ENCODE assay signal across 1 cellular context in genomic region chr5:65986050-65986451, GRCh38.
TF ChIP-seq lines count a peak whose summit lies in the region.

No MANE protein-coding gene starts in this region.

TF ChIP-seq in SK-N-SH, 30 proteins besides CTCF, POLR2A, EP300 and RAD21 (continued from another document):
- TF ChIP-seq MAX (IDR thresholded peaks at IDR 0.05; ENCODE audit: low read depth): no peak
- TF ChIP-seq REST (IDR thresholded peaks at IDR 0.05; ENCODE audit: low read depth, low read length): no peak
- TF ChIP-seq POLR2AphosphoS5 (IDR thresholded peaks at IDR 0.05; ENCODE audit: low read depth, low read length): no peak
- no peak for TF ChIP-seq YY1 (IDR thresholded peaks at IDR 0.05; ENCODE audit: low read depth)
- TF ChIP-seq IRF3 (IDR thresholded peaks at IDR 0.05; ENCODE audit: low read depth, low read length): no peak
- peak; percentile 57 for TF ChIP-seq NFIC (IDR thresholded peaks at IDR 0.05; ENCODE audit: borderline replicate concordance)
- no peak for TF ChIP-seq NRF1 (IDR thresholded peaks at IDR 0.05; ENCODE audit: low read depth, low read length)
- TF ChIP-seq TEAD4 (IDR thresholded peaks at IDR 0.05; ENCODE audit: borderline replicate concordance, insufficient read depth): no peak
- no peak for TF ChIP-seq EZH2phosphoT487 (IDR thresholded peaks at IDR 0.05; ENCODE audit: borderline replicate concordance, low read depth)
